In genomic region chr16:50213939-50214519, GRCh38 we compare ENCODE assay signal across 9 cellular contexts. TPM values are rescaled to one million over a fixed set of nuclear protein-coding genes. Genes with fewer than 3 reads are reported as not detected.
A peak's percentile ranks its signal among the peaks of the same experiment; 100 is the strongest.
DNase-seq lines count a peak whose midpoint lies in the region; ATAC-seq and TF ChIP-seq lines count a peak whose summit lies in the region.
"Had no signal": no experiment of that assay in that cellular context is flagged by ENCODE, and none has a peak within 500 bp of the region (broad histone marks: within the 10 kb centered on the region; RNA-seq: fewer than 3 reads in every experiment).

No MANE protein-coding gene starts in this region.

- H4K20me1 ChIP-seq in Loucy (ENCODE audit: insufficient read depth, low read length, poor library complexity, severe bottlenecking): no peaks in the 10 kb centered on the region

- CTCF ChIA-PET in activated CD8-positive, alpha-beta T cell treated with anti-CD3 and anti-CD28 coated beads for 36 hours (lab: Charles Lee): interaction anchor here (0.6 to 7.8 kb wide), 24 partner anchors 10 to 592 kb away, joined by 3 to 110 read pairs (median 4); partner anchors contain the start of genes CNEP1R1 and HEATR3

- POLR2A ChIA-PET in activated CD8-positive, alpha-beta T cell treated with anti-CD3 and anti-CD28 coated beads for 36 hours (lab: Charles Lee): interaction anchor here (0.6 kb wide), 1 partner anchor 15 kb away, joined by 3 read pairs; no protein-coding TSS in a partner anchor

- DNase-seq in activated T-cell treated with anti-CD3 and anti-CD28 coated beads, Interleukin-2, amount 50 U/mL, for 72 hours: peak in 1 of 2 donors; percentile 37
- DNase-seq in activated T-cell treated with anti-CD3 and anti-CD28 coated beads, Interleukin-2, amount 50 U/mL, for 1 hour: no peak
- no peak for DNase-seq in activated CD8-positive, alpha-beta T cell treated with anti-CD3 and anti-CD28 coated beads for 36 hours
- no peak for DNase-seq in right atrium auricular region (ENCODE audit: low spot score)
- no peak for DNase-seq in spleen
- DNase-seq in H4 (ENCODE audit: low spot score): no peak
- DNase-seq in stimulated activated CD4-positive, alpha-beta T cell treated with anti-CD3 and anti-CD28 coated beads, Interleukin-2, amount 100 ng/mL, for 48 hours: no peak

- H3K4me3 ChIP-seq in Loucy (ENCODE audit: low read length, poor library complexity, severe bottlenecking) (no peak overlapping the region), right atrium auricular region (no peak overlapping the region), spleen (no peak overlapping the region)

- H3F3A ChIP-seq in Loucy (ENCODE audit: low read depth): no peaks in the 10 kb centered on the region

- no peaks in the 10 kb centered on the region for H3K27me3 Mint-ChIP-seq in activated T-cell treated with anti-CD3 and anti-CD28 coated beads, Interleukin-2, amount 50 U/mL, for 72 hours (ENCODE audit: low read depth)
- no peaks in the 10 kb centered on the region for H3K27me3 Mint-ChIP-seq in activated CD8-positive, alpha-beta T cell treated with anti-CD3 and anti-CD28 coated beads for 36 hours
- H3K27me3 Mint-ChIP-seq: dendritic cell treated with granulocyte-macrophage colony-stimulating factor and Interleukin-4, amounts not matched to agents 40 ng/mL and 50 ng/mL, for 4 days had no signal

- H3K79me2 ChIP-seq in Loucy (ENCODE audit: insufficient read depth, low read length): no peaks in the 10 kb centered on the region

- TF ChIP-seq CTCF in Loucy (conservative IDR thresholded peaks at IDR 0.05; ENCODE audit: low read length) (peak; percentile 83), right atrium auricular region (IDR thresholded peaks at IDR 0.05) (peak; percentile 67 to 83), spleen (IDR thresholded peaks at IDR 0.05 in 8 of 11, conservative IDR thresholded peaks at IDR 0.05 in 3 of 11) (peak; percentile 53 to 93 (median 84))
- TF ChIP-seq CTCF in activated CD8-positive, alpha-beta T cell treated with anti-CD3 and anti-CD28 coated beads for 36 hours (IDR thresholded peaks at IDR 0.05): peak; percentile 88

- H3K4me1 ChIP-seq in Loucy (ENCODE audit: insufficient read depth, low read length, poor library complexity, severe bottlenecking) (no peaks in the 10 kb centered on the region), right atrium auricular region (peaks cover 0 to 16% of the 10 kb centered on the region in 2 donors), spleen (peaks cover 7 to 42% (median 22%) of the 10 kb centered on the region in 6 donors)

- no peak overlapping the region for H3K4me3 Mint-ChIP-seq in activated T-cell treated with anti-CD3 and anti-CD28 coated beads, Interleukin-2, amount 50 U/mL, for 72 hours
- no peak overlapping the region for H3K4me3 Mint-ChIP-seq in activated CD8-positive, alpha-beta T cell treated with anti-CD3 and anti-CD28 coated beads for 36 hours
- H3K4me3 Mint-ChIP-seq: dendritic cell treated with granulocyte-macrophage colony-stimulating factor and Interleukin-4, amounts not matched to agents 40 ng/mL and 50 ng/mL, for 4 days had no signal

- no peak overlapping the region for H2AFZ ChIP-seq in Loucy (ENCODE audit: low read length)

- peaks cover 21% of the 10 kb centered on the region for H3K4me1 Mint-ChIP-seq in activated T-cell treated with anti-CD3 and anti-CD28 coated beads, Interleukin-2, amount 50 U/mL, for 72 hours (ENCODE audit: low read depth)
- peaks cover 24% of the 10 kb centered on the region for H3K4me1 Mint-ChIP-seq in activated CD8-positive, alpha-beta T cell treated with anti-CD3 and anti-CD28 coated beads for 36 hours (ENCODE audit: low read depth)

- no peaks in the 10 kb centered on the region for H3K9me2 ChIP-seq in Loucy (replicated peaks; ENCODE audit: low read depth, low read length)

- intact Hi-C loops in activated CD8-positive, alpha-beta T cell treated with anti-CD3 and anti-CD28 coated beads for 36 hours (cut with micrococcal nuclease): loop anchor here (10.0 kb wide), 4 partner anchors 71 to 189 kb away; partner anchors contain the start of gene CNEP1R1
- intact Hi-C loops in spleen (cut with DNase I; ENCODE audit: low total_unique reads): loop anchor here (2.0 to 10.0 kb wide), 2 partner anchors 141 to 451 kb away; no protein-coding TSS in a partner anchor

- H3K36me3 Mint-ChIP-seq in activated T-cell treated with anti-CD3 and anti-CD28 coated beads, Interleukin-2, amount 50 U/mL, for 72 hours (ENCODE audit: insufficient read depth in 2 of 2): peaks cover 1 to 27% of the 10 kb centered on the region in 2 donors
- H3K36me3 Mint-ChIP-seq in activated CD8-positive, alpha-beta T cell treated with anti-CD3 and anti-CD28 coated beads for 36 hours (ENCODE audit: low read depth): peaks cover 20% of the 10 kb centered on the region

- H3K9ac ChIP-seq in Loucy (ENCODE audit: low read depth, low read length, poor library complexity, severe bottlenecking): no peak overlapping the region

- H3K9me3 ChIP-seq in Loucy (ENCODE audit: insufficient read depth, low read depth, low read length) (no peaks in the 10 kb centered on the region), right atrium auricular region (no peaks in the 10 kb centered on the region), spleen (no peaks in the 10 kb centered on the region)

- WGBS in spleen, 5 donors: 58 to 69% (median 63%) methylated on average over 4 of the region's 4 CpGs

- H3K27me3 ChIP-seq in Loucy (ENCODE audit: insufficient read depth, low read length, poor library complexity, severe bottlenecking) (no peaks in the 10 kb centered on the region), right atrium auricular region (no peaks in the 10 kb centered on the region), spleen (replicated peaks in 1 of 7) (no peaks in the 10 kb centered on the region)

- peaks cover 61% of the 10 kb centered on the region; the same call in 1 of the 2 replicates for H3K36me3 ChIP-seq in Loucy (ENCODE audit: insufficient read depth, low read length)
- peaks cover 34% of the 10 kb centered on the region for H3K36me3 ChIP-seq in right atrium auricular region
- peaks cover 0 to 74% (median 45%) of the 10 kb centered on the region in 6 donors for H3K36me3 ChIP-seq in spleen

- H3K4me2 ChIP-seq in Loucy (ENCODE audit: low read depth, low read length, poor library complexity, severe bottlenecking): no peak overlapping the region

- H3K9me3 Mint-ChIP-seq in activated T-cell treated with anti-CD3 and anti-CD28 coated beads, Interleukin-2, amount 50 U/mL, for 72 hours: no peaks in the 10 kb centered on the region
- no peaks in the 10 kb centered on the region for H3K9me3 Mint-ChIP-seq in activated CD8-positive, alpha-beta T cell treated with anti-CD3 and anti-CD28 coated beads for 36 hours
- H3K9me3 Mint-ChIP-seq: dendritic cell treated with granulocyte-macrophage colony-stimulating factor and Interleukin-4, amounts not matched to agents 40 ng/mL and 50 ng/mL, for 4 days had no signal

- peak in 1 of 2 donors; percentile 39 for ATAC-seq in activated T-cell treated with anti-CD3 and anti-CD28 coated beads, Interleukin-2, amount 50 U/mL, for 72 hours (replicated peaks in 1 of 2)
- ATAC-seq in activated CD8-positive, alpha-beta T cell treated with anti-CD3 and anti-CD28 coated beads for 36 hours: peak; percentile 65

- no peak overlapping the region for H3K27ac ChIP-seq in right atrium auricular region
- no peak overlapping the region for H3K27ac ChIP-seq in spleen

- TF ChIP-seq POLR2A in spleen (IDR thresholded peaks at IDR 0.05): no peak

- H3K27ac Mint-ChIP-seq in activated T-cell treated with anti-CD3 and anti-CD28 coated beads, Interleukin-2, amount 50 U/mL, for 72 hours: peak overlapping the region; percentile 84
- H3K27ac Mint-ChIP-seq in activated CD8-positive, alpha-beta T cell treated with anti-CD3 and anti-CD28 coated beads for 36 hours: peak overlapping the region; percentile 61
- H3K27ac Mint-ChIP-seq: dendritic cell treated with granulocyte-macrophage colony-stimulating factor and Interleukin-4, amounts not matched to agents 40 ng/mL and 50 ng/mL, for 4 days had no signal

RNA-seq across cellular contexts. Expression of gene ADCY7, which starts 52.3 kb away (rescaled TPM):
- total RNA-seq in activated T-cell treated with anti-CD3 and anti-CD28 coated beads, Interleukin-2, amount 50 U/mL, for 72 hours: 10 to 100 TPM; 67.5 to 97.1 TPM
- total RNA-seq in activated CD8-positive, alpha-beta T cell treated with anti-CD3 and anti-CD28 coated beads for 36 hours: 10 to 100 TPM; 89.9 to 92.1 TPM
- total RNA-seq in right atrium auricular region (10 to 100 TPM in 1 of 2 donors, 1 to 10 TPM in 1; 8.5 to 17.1 TPM), spleen (100 to 1,000 TPM in 5 of 7 donors, 10 to 100 TPM in 2; 68.6 to 158 (median 126) TPM)
- polyA plus RNA-seq in spleen: 10 to 100 TPM in 2 of 3 donors, 1 to 10 TPM in 1; 9.8 to 32.3 (median 16.3) TPM
- 28.8 and 41.6 TPM in 2 replicates for total RNA-seq in H4 (2014; rRNA removed; shearing (Covaris generic))
